ENCODE assay signal across 16 cellular contexts in genomic region chr2:105770162-105770561, GRCh38. TPM values are rescaled to one million over a fixed set of nuclear protein-coding genes. Genes with fewer than 3 reads are reported as not detected.
DNase-seq lines count a peak whose midpoint lies in the region; ATAC-seq and TF ChIP-seq lines count a peak whose summit lies in the region.
"Had no signal": no experiment of that assay in that cellular context is flagged by ENCODE, and none has a peak within 500 bp of the region (broad histone marks: within the 10 kb centered on the region; RNA-seq: fewer than 3 reads in every experiment).

No MANE protein-coding gene starts in this region.

- POLR2A ChIA-PET in activated CD8-positive, alpha-beta T cell treated with anti-CD3 and anti-CD28 coated beads for 36 hours (lab: Charles Lee) = interaction anchor here (1.8 kb wide), 1 partner anchor 8 kb away, joined by 5 read pairs; no protein-coding TSS in a partner anchor

- H3K36me3 Mint-ChIP-seq in natural killer cell (no peaks in the 10 kb centered on the region), type B pancreatic cell (peaks cover 14% of the 10 kb centered on the region)
- no peaks in the 10 kb centered on the region for H3K36me3 Mint-ChIP-seq in natural killer cell treated with Interleukin-12 subunit alpha and Interleukin-12 subunit beta and Interleukin-15 and Interleukin-18, amount 100 ng/mL, for 72 hours
- peaks cover 59% of the 10 kb centered on the region for H3K36me3 Mint-ChIP-seq in activated CD8-positive, alpha-beta T cell treated with anti-CD3 and anti-CD28 coated beads for 36 hours (ENCODE audit: low read depth)

- no peak for ATAC-seq in natural killer cell
- no peak for ATAC-seq in natural killer cell treated with Interleukin-12 subunit alpha and Interleukin-12 subunit beta and Interleukin-15 and Interleukin-18, amount 100 ng/mL, for 72 hours
- ATAC-seq in activated CD8-positive, alpha-beta T cell treated with anti-CD3 and anti-CD28 coated beads for 36 hours = peak; percentile 3
- ATAC-seq: left colon had no signal

- TF ChIP-seq CTCF in natural killer cell (IDR thresholded peaks at IDR 0.05) (no peak), type B pancreatic cell (conservative IDR thresholded peaks at IDR 0.05) (no peak)
- TF ChIP-seq CTCF in activated CD8-positive, alpha-beta T cell treated with anti-CD3 and anti-CD28 coated beads for 36 hours (IDR thresholded peaks at IDR 0.05) = no peak

- H3K27ac Mint-ChIP-seq in natural killer cell = peak overlapping the region; percentile 7 to 49
- peak overlapping the region in 1 of 2 donors; percentile 75 for H3K27ac Mint-ChIP-seq in natural killer cell treated with Interleukin-12 subunit alpha and Interleukin-12 subunit beta and Interleukin-15 and Interleukin-18, amount 100 ng/mL, for 72 hours
- peak overlapping the region; percentile 74 for H3K27ac Mint-ChIP-seq in activated CD8-positive, alpha-beta T cell treated with anti-CD3 and anti-CD28 coated beads for 36 hours
- peak overlapping the region; percentile 87 for H3K27ac Mint-ChIP-seq in type B pancreatic cell

- CTCF ChIA-PET in activated CD8-positive, alpha-beta T cell treated with anti-CD3 and anti-CD28 coated beads for 36 hours (lab: Charles Lee) = interaction anchor here (2.4 kb wide), 1 partner anchor 8 kb away, joined by 6 read pairs; no protein-coding TSS in a partner anchor

- H3K4me1 Mint-ChIP-seq in natural killer cell = peaks cover 69 to 73% of the 10 kb centered on the region in 2 donors
- H3K4me1 Mint-ChIP-seq in natural killer cell treated with Interleukin-12 subunit alpha and Interleukin-12 subunit beta and Interleukin-15 and Interleukin-18, amount 100 ng/mL, for 72 hours (ENCODE audit: low read depth in 2 of 2) = peaks cover 60 to 65% of the 10 kb centered on the region in 2 donors
- H3K4me1 Mint-ChIP-seq in activated CD8-positive, alpha-beta T cell treated with anti-CD3 and anti-CD28 coated beads for 36 hours (ENCODE audit: low read depth) = peaks cover 94% of the 10 kb centered on the region
- H3K4me1 Mint-ChIP-seq in type B pancreatic cell (ENCODE audit: unreplicated experiment) = peaks cover 61% of the 10 kb centered on the region

- H3K9me3 Mint-ChIP-seq in natural killer cell (no peaks in the 10 kb centered on the region), type B pancreatic cell (no peaks in the 10 kb centered on the region)
- H3K9me3 Mint-ChIP-seq in natural killer cell treated with Interleukin-12 subunit alpha and Interleukin-12 subunit beta and Interleukin-15 and Interleukin-18, amount 100 ng/mL, for 72 hours = no peaks in the 10 kb centered on the region
- H3K9me3 Mint-ChIP-seq in activated CD8-positive, alpha-beta T cell treated with anti-CD3 and anti-CD28 coated beads for 36 hours = no peaks in the 10 kb centered on the region

- no peaks in the 10 kb centered on the region for H3K27me3 Mint-ChIP-seq in natural killer cell (ENCODE audit: low read depth in 2 of 2)
- H3K27me3 Mint-ChIP-seq in natural killer cell treated with Interleukin-12 subunit alpha and Interleukin-12 subunit beta and Interleukin-15 and Interleukin-18, amount 100 ng/mL, for 72 hours = no peaks in the 10 kb centered on the region
- H3K27me3 Mint-ChIP-seq in activated CD8-positive, alpha-beta T cell treated with anti-CD3 and anti-CD28 coated beads for 36 hours = no peaks in the 10 kb centered on the region
- H3K27me3 Mint-ChIP-seq in type B pancreatic cell = no peaks in the 10 kb centered on the region

- intact Hi-C loops in natural killer cell (cut with micrococcal nuclease) (no loop called here), posterior cingulate gyrus (cut with DNase I) (no loop called here)
- intact Hi-C loops in activated CD8-positive, alpha-beta T cell treated with anti-CD3 and anti-CD28 coated beads for 36 hours (cut with micrococcal nuclease) = no loop called here

- peak overlapping the region; percentile 2 for H3K4me3 Mint-ChIP-seq in natural killer cell
- no peak overlapping the region for H3K4me3 Mint-ChIP-seq in natural killer cell treated with Interleukin-12 subunit alpha and Interleukin-12 subunit beta and Interleukin-15 and Interleukin-18, amount 100 ng/mL, for 72 hours
- peak overlapping the region; percentile 9 for H3K4me3 Mint-ChIP-seq in activated CD8-positive, alpha-beta T cell treated with anti-CD3 and anti-CD28 coated beads for 36 hours
- peak overlapping the region; percentile 59 for H3K4me3 Mint-ChIP-seq in type B pancreatic cell

- H3K27ac ChIP-seq in epithelial cell of prostate = peak overlapping the region; percentile 68
- H3K27ac ChIP-seq: Peyer's patch had no signal

- no peak for DNase-seq in natural killer cell
- no peak for DNase-seq in natural killer cell treated with Interleukin-12 subunit alpha and Interleukin-12 subunit beta and Interleukin-15 and Interleukin-18, amount 100 ng/mL, for 72 hours (ENCODE audit: low spot score)
- no peak for DNase-seq in activated CD8-positive, alpha-beta T cell treated with anti-CD3 and anti-CD28 coated beads for 36 hours
- no peak for DNase-seq in epithelial cell of prostate (ENCODE audit: low read depth, low spot score)
- no peak for DNase-seq in type B pancreatic cell (ENCODE audit: extremely low spot score, unreplicated experiment)
- no peak for DNase-seq in HT-29 (ENCODE audit: low spot score)
- no peak for DNase-seq in posterior cingulate gyrus
- no peak for DNase-seq in GM19240 (ENCODE audit: insufficient read length, low spot score)
- DNase-seq: amygdala; left colon; NCI-H1092 treated with DMSO at 0.1 percent for 48 hours; NCI-H2029 treated with DMSO at 0.1 percent for 48 hours; NK-92 treated with Interleukin-12 subunit alpha and Interleukin-12 subunit beta, amount 100 ng/mL, for 24 hours; Peyer's patch; T-helper 9 cell; thyroid gland had no signal

RNA-seq across cellular contexts. Expression of gene NCK2, which starts 25.4 kb away (rescaled TPM):
- total RNA-seq in natural killer cell (10 to 100 TPM; 34.1 to 50.8 (median 43.0) TPM), type B pancreatic cell (ENCODE audit: low replicate concordance) (86.4 and 103 TPM in 2 replicates)
- total RNA-seq in natural killer cell treated with Interleukin-12 subunit alpha and Interleukin-12 subunit beta and Interleukin-15 and Interleukin-18, amount 100 ng/mL, for 72 hours = 10 to 100 TPM; 44.7 to 47.4 TPM
- 10 to 100 TPM; 68.3 to 69.7 TPM for total RNA-seq in activated CD8-positive, alpha-beta T cell treated with anti-CD3 and anti-CD28 coated beads for 36 hours
- 29.1 and 31.2 TPM in 2 replicates for total RNA-seq in HT-29 (2014; rRNA removed; shearing (Covaris generic))
